In the genomic region with DNA sequence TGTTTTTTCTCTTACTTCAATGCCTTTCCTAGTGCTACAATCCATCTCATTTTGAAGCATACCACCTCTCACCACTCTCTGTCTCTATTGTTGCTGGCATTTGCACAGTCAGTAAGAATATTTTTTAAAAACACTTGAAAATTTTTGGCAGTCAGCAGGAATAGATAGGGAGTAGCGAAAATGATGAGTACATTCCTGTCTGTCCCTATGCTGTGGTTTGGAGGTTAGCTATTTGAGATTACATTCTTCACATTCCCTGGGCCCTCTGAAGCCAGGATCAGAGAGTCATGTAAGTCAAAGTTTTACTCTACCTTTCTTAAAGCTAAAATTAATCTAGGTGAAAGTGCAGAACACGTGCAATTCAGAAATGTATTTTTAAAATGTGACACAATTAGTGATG, we compare ENCODE assay signal across 16 cellular contexts. TPM values are rescaled to one million over a fixed set of nuclear protein-coding genes. Genes with fewer than 3 reads are reported as not detected.
A peak's percentile ranks its signal among the peaks of the same experiment; 100 is the strongest.
DNase-seq lines count a peak whose midpoint lies in the region; ATAC-seq, FAIRE-seq and TF ChIP-seq lines count a peak whose summit lies in the region.
"Had no signal": no experiment of that assay in that cellular context is flagged by ENCODE, and none has a peak within 500 bp of the region (broad histone marks: within the 10 kb centered on the region; RNA-seq: fewer than 3 reads in every experiment).

No MANE protein-coding gene starts in this region.

- CTCF ChIA-PET in HepG2 (lab: Yijun Ruan, JAX; ENCODE audit: low intra/inter-chr PET ratio, low total read pairs) = no interaction called here
- CTCF ChIA-PET in WTC11 (lab: Charles Lee) = no interaction called here
- CTCF ChIA-PET in A673 (lab: Charles Lee) = no interaction called here

- BruUV-seq in HepG2 (replicated peaks; lab: Mats Ljungman, UMichigan) (no TSS peak), A673 (replicated peaks; lab: Mats Ljungman, UMichigan) (no TSS peak)

- TF ChIP-seq POLR2A in HepG2 (IDR thresholded peaks at IDR 0.05; ENCODE audit: insufficient read depth in 1 of 2, low read depth in 2 of 2, low read length in 2 of 2) (no peak), right lobe of liver (IDR thresholded peaks at IDR 0.05) (no peak)

- no peak overlapping the region for H3K9ac ChIP-seq in HepG2 (ENCODE audit: insufficient read depth, low read depth, low read length)
- no peak overlapping the region for H3K9ac ChIP-seq in kidney (ENCODE audit: low read length in 2 of 2)

- TF ChIP-seq CTCF in HepG2 (CRISPR knock-in tag; IDR thresholded peaks at IDR 0.05) (no peak), right lobe of liver (IDR thresholded peaks at IDR 0.05) (no peak), WTC11 (IDR thresholded peaks at IDR 0.05) (no peak), kidney (IDR thresholded peaks at IDR 0.05; ENCODE audit: borderline replicate concordance, extremely low read depth, insufficient read depth) (no peak), A673 (conservative IDR thresholded peaks at IDR 0.05; ENCODE audit: low read depth, low read length) (no peak)

- no peaks in the 10 kb centered on the region for H4K20me1 ChIP-seq in HepG2 (ENCODE audit: insufficient read depth, low read length)

- intact Hi-C loops in HepG2 (cut with micrococcal nuclease; ENCODE audit: unreplicated experiment) = no loop called here
- intact Hi-C loops in right lobe of liver (cut with DNase I) = no loop called here
- intact Hi-C loops in kidney (cut with DNase I) = no loop called here
- intact Hi-C loops in A673 (cut with micrococcal nuclease; ENCODE audit: unreplicated experiment) = no loop called here

- peak; percentile 66 for DNase-seq in HepG2 (ENCODE audit: low spot score)
- no peak for DNase-seq in right lobe of liver
- DNase-seq in WTC11 (ENCODE audit: low spot score) = no peak
- no peak for DNase-seq in kidney
- DNase-seq in HPDE6-E6E7 (ENCODE audit: extremely low spot score) = no peak
- no peak for DNase-seq in NCI-H1092 (lab: John Stamatoyannopoulos, UW)
- DNase-seq in A673 (ENCODE audit: low spot score) = no peak
- DNase-seq in DMS53 treated with DMSO at 0.1 percent for 48 hours (lab: John Stamatoyannopoulos, UW; ENCODE audit: unreplicated experiment) = no peak
- DNase-seq: AML-193, DND-41, NCI-H1105, NCI-H524, SHP77 treated with DMSO at 0.1 percent for 48 hours, tibial artery had no signal

- ATAC-seq in HepG2 (peak; percentile 88), right lobe of liver (no peak), WTC11 (peak; percentile 86)

- no peaks in the 10 kb centered on the region for H3K36me3 Mint-ChIP-seq in WTC11

- H3K79me2 ChIP-seq in HepG2 (ENCODE audit: insufficient read depth, low read length) = no peaks in the 10 kb centered on the region

- H3K9me3 ChIP-seq in HepG2 (ENCODE audit: low read length) = no peaks in the 10 kb centered on the region
- H3K9me3 ChIP-seq in right lobe of liver = no peaks in the 10 kb centered on the region
- no peaks in the 10 kb centered on the region for H3K9me3 ChIP-seq in kidney (ENCODE audit: control insufficient read depth in 1 of 2, low read length in 2 of 2)
- no peaks in the 10 kb centered on the region for H3K9me3 ChIP-seq in A673 (ENCODE audit: low read depth, low read length, poor library complexity, severe bottlenecking)
- H3K9me3 ChIP-seq: ascending aorta, tibial artery had no signal

- no peak overlapping the region for H3K4me3 Mint-ChIP-seq in WTC11

- WGBS in HepG2 (ENCODE audit: low lambda C conversion rate) = 5% methylated on average over 2 of the region's 2 CpGs
- WGBS in right lobe of liver (ENCODE audit: insufficient coverage, low coverage, low lambda C conversion rate, missing lambda C conversion rate) = 45% methylated on average over 2 of the region's 2 CpGs

- no peak for FAIRE-seq in HepG2 (lab: Jason Lieb, UNC)
- peak; percentile 6 for FAIRE-seq in kidney (lab: Jason Lieb, UNC)

- POLR2A ChIA-PET in HepG2 (lab: Yijun Ruan, JAX) = no interaction called here
- POLR2A ChIA-PET in WTC11 (lab: Charles Lee) = no interaction called here
- POLR2A ChIA-PET in A673 (lab: Charles Lee; ENCODE audit: low non-redundant PET) = no interaction called here

- TF ChIP-seq EP300 in HepG2 (IDR thresholded peaks at IDR 0.05; ENCODE audit: low read depth in 2 of 2, low read length in 2 of 2) (no peak), HepG2 (CRISPR knock-in tag; IDR thresholded peaks at IDR 0.05; ENCODE audit: borderline replicate concordance) (no peak)

- no peak overlapping the region for H3K4me2 ChIP-seq in HepG2 (ENCODE audit: low read depth, low read length)

- H3K27ac ChIP-seq in HepG2 (ENCODE audit: extremely low read length, insufficient read depth, low read length) (no peak overlapping the region), right lobe of liver (no peak overlapping the region), kidney (ENCODE audit: low read depth in 2 of 2, low read length in 2 of 2) (no peak overlapping the region), A673 (ENCODE audit: low read depth, low read length, poor library complexity, severe bottlenecking) (no peak overlapping the region)
- H3K27ac ChIP-seq: ascending aorta, tibial artery, VCaP had no signal

- peaks cover 6% of the 10 kb centered on the region for H3K9me3 Mint-ChIP-seq in WTC11

- no peaks in the 10 kb centered on the region; the same call in 1 of the 2 replicates for H3K27me3 Mint-ChIP-seq in WTC11 (ENCODE audit: low read depth)

- H2AFZ ChIP-seq in HepG2 (ENCODE audit: low read length) = no peak overlapping the region

- no peak overlapping the region for H3K27ac Mint-ChIP-seq in WTC11

- peaks cover 14% of the 10 kb centered on the region for H3K4me1 Mint-ChIP-seq in WTC11

- H3K4me1 ChIP-seq in HepG2 (ENCODE audit: insufficient read depth, low read length) = peaks cover 35% of the 10 kb centered on the region
- no peaks in the 10 kb centered on the region for H3K4me1 ChIP-seq in right lobe of liver
- H3K4me1 ChIP-seq in kidney (ENCODE audit: control insufficient read depth in 1 of 2, insufficient read depth in 1 of 2, low read depth in 1 of 2, low read length in 2 of 2) = peaks cover 0 to 7% of the 10 kb centered on the region in 2 donors
- no peaks in the 10 kb centered on the region for H3K4me1 ChIP-seq in A673 (ENCODE audit: insufficient read depth, low read length, poor library complexity, severe bottlenecking)
- H3K4me1 ChIP-seq: ascending aorta, tibial artery had no signal

- no peaks in the 10 kb centered on the region for H3K36me3 ChIP-seq in HepG2 (replicated peaks in 1 of 2; ENCODE audit: control insufficient read depth in 1 of 2, insufficient read depth in 2 of 2, low read length in 2 of 2)
- no peaks in the 10 kb centered on the region for H3K36me3 ChIP-seq in right lobe of liver
- H3K36me3 ChIP-seq in kidney (ENCODE audit: control insufficient read depth in 1 of 2, insufficient read depth in 2 of 2, low read length in 2 of 2) = no peaks in the 10 kb centered on the region
- H3K36me3 ChIP-seq in A673 (ENCODE audit: insufficient read depth, low read length, poor library complexity, severe bottlenecking) = no peaks in the 10 kb centered on the region
- H3K36me3 ChIP-seq: ascending aorta, tibial artery had no signal

- H3K27me3 ChIP-seq in HepG2 (ENCODE audit: control insufficient read depth in 1 of 2, insufficient read depth in 2 of 2, low read length in 2 of 2) (no peaks in the 10 kb centered on the region), right lobe of liver (no peaks in the 10 kb centered on the region), A673 (replicated peaks; ENCODE audit: insufficient read depth, low read depth, low read length, poor library complexity) (peaks cover 5% of the 10 kb centered on the region)
- H3K27me3 ChIP-seq: ascending aorta, tibial artery had no signal

- in situ Hi-C loops in HepG2 (cut with HindIII; ENCODE audit: extremely low pct_ligation_motif_present, low pct_unique_long_range_greater_than_20kb) = no loop called here

- TF ChIP-seq RAD21 in HepG2 (CRISPR knock-in tag; IDR thresholded peaks at IDR 0.05) = no peak

- no peak overlapping the region for H3K4me3 ChIP-seq in HepG2 (replicated peaks in 1 of 3; ENCODE audit: insufficient read depth in 1 of 3, low read depth in 2 of 3, low read length in 3 of 3)
- no peak overlapping the region for H3K4me3 ChIP-seq in right lobe of liver
- no peak overlapping the region for H3K4me3 ChIP-seq in kidney (ENCODE audit: low read length in 2 of 2)
- no peak overlapping the region for H3K4me3 ChIP-seq in A673 (ENCODE audit: low read depth, low read length, poor library complexity, severe bottlenecking)
- H3K4me3 ChIP-seq: ascending aorta, tibial artery had no signal

TF ChIP-seq in HepG2, 621 proteins besides CTCF, POLR2A, EP300 and RAD21 (continues in another document):
- no peak for TF ChIP-seq PLRG1 (conservative IDR thresholded peaks at IDR 0.05)
- TF ChIP-seq ZBTB7B (CRISPR knock-in tag; IDR thresholded peaks at IDR 0.05) = no peak

RNA-seq across cellular contexts. Expression of a gene that starts 53.0 kb away (rescaled TPM):
- 1.1 and 3.8 TPM in 2 replicates for total RNA-seq in HepG2 (2016; rRNA removed; fragmentation: Illumina TruSeq; extraction: Trizol)
- 1.1 and 2.1 TPM in 2 replicates for total RNA-seq in HepG2 (2016; cell fraction: cytosol; rRNA removed; fragmentation: Illumina TruSeq; extraction: Trizol; ENCODE audit: low read depth)
- total RNA-seq in HepG2 (2016; cell fraction: insoluble cytoplasmic fraction; rRNA removed; fragmentation: Illumina TruSeq; extraction: Trizol) = 0.65 and 3.4 TPM in 2 replicates
- 0.65 and 0.90 TPM in 2 replicates for total RNA-seq in HepG2 (2016; cell fraction: membrane; rRNA removed; fragmentation: Illumina TruSeq; extraction: Trizol)
- 20.6 and 20.9 TPM in 2 replicates for total RNA-seq in HepG2 (2016; cell fraction: nucleus; rRNA removed; fragmentation: Illumina TruSeq; extraction: Trizol)
- 1.5 and 1.6 TPM in 2 replicates for polyA plus RNA-seq in HepG2 (2011; rRNA removed)
- 0.38 and 0.53 TPM in 2 replicates for polyA plus RNA-seq in HepG2 (2011; cell fraction: cytosol; rRNA removed)
- 7.0 and 7.5 TPM in 2 replicates for polyA plus RNA-seq in HepG2 (2011; cell fraction: nucleus; rRNA removed)
- polyA plus RNA-seq in HepG2 (2012) = 2.3 and 2.4 TPM in 2 replicates
- polyA plus RNA-seq in HepG2 (2016; cell fraction: cytosol; fragmentation: Illumina TruSeq; extraction: Trizol; ENCODE audit: low read depth) = 0.12 and 0.24 TPM in 2 replicates
- 0.50 and 0.87 TPM in 2 replicates for polyA plus RNA-seq in HepG2 (2016; cell fraction: insoluble cytoplasmic fraction; fragmentation: Illumina TruSeq; extraction: Trizol; ENCODE audit: low read depth)
- polyA plus RNA-seq in HepG2 (2016; cell fraction: membrane; fragmentation: Illumina TruSeq; extraction: Trizol; ENCODE audit: low read depth) = 0.22 and 0.26 TPM in 2 replicates
- 1.8 and 3.0 TPM in 2 replicates for polyA plus RNA-seq in HepG2 (2016; cell fraction: nucleus; fragmentation: Illumina TruSeq; extraction: Trizol; ENCODE audit: insufficient read depth, low read depth)
- 10.6 TPM in 1 of 2 replicates, not detected in the other for polyA minus RNA-seq in HepG2 (2011; rRNA and poly(A)+ RNA removed; ENCODE audit: low replicate concordance)
- polyA minus RNA-seq in HepG2 (2011; cell fraction: cytosol; rRNA and poly(A)+ RNA removed) = 1.8 and 2.8 TPM in 2 replicates
- 162 and 170 TPM in 2 replicates for polyA minus RNA-seq in HepG2 (2011; cell fraction: nucleus; rRNA and poly(A)+ RNA removed)
- total RNA-seq in right lobe of liver = 1 to 10 TPM; 1.2 to 4.0 (median 2.4) TPM
- 26.6 to 32.2 TPM (median 29.2 TPM) in 3 replicates for total RNA-seq in WTC11 (2021)
- 9.0 TPM for total RNA-seq in kidney
- 4.4 TPM for polyA plus RNA-seq in kidney (ENCODE audit: insufficient read depth, low read depth, low replicate concordance)
- 0.34 and 0.57 TPM in 2 replicates for total RNA-seq in A673 (2021)

Comparison
In these comparisons a context has a peak if more than half of its experiments do, and no peak if none do; other contexts are left out.
1. ATAC-seq: peak in HepG2 (single experiment) and WTC11 (single experiment); none in right lobe of liver (0 of 4).